13 cellular contexts compared by ENCODE assay signal in the genomic region with DNA sequence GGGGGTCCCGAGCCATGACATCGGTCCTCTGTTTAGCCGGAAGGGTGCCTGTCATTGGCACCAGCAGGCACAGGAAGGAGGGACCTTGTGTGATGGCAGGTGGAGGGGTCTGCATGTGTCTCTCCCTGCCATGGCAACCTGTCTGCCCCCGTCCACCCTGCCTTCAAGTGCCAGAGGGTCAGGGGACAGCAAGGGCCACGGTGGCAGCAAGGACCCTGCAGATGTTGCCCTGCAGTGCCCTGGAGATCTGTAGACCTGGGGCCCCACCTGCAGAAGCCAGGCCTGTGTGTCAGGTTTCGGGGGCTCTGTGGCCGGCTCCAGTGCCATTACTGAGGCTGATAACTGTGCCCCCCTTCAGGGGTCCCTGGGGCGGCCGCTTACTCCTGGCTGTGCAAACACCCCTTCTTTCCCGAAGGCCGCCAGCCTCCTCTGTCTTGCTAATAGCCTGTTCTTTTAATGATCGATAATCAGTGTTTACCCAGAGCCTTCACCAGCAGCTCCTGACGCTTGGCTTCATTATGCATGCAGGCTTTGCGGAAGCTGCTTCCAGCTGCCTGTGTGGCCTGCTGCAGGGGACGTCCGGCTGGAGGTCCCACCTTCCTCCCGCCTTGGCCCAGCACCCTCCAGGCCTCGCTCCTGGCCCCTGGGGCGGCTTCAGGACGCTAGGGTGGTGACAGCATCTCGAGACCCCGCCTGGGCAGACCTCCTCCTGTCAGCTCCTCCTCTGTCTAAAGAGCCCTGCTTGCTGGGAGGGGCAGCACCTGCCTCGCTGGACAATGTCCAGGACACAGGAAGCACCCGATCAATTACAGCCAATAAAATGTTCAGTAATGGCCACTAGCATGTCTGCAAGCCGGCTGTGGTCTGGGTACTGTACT.
DNase-seq lines count a peak whose midpoint lies in the region; ATAC-seq and TF ChIP-seq lines count a peak whose summit lies in the region.
"Had no signal": no experiment of that assay in that cellular context is flagged by ENCODE, and none has a peak within 500 bp of the region (broad histone marks: within the 10 kb centered on the region; RNA-seq: fewer than 3 reads in every experiment).

No MANE protein-coding gene starts in this region.

- H3K27ac ChIP-seq in HUES48 (ENCODE audit: low read depth, low read length) (peak overlapping the region; percentile 65), osteoblast (ENCODE audit: low read depth, low read length) (no peak overlapping the region)
- H3K27ac ChIP-seq: uterus had no signal

- H3K4me1 ChIP-seq in HUES48 (ENCODE audit: control insufficient read depth, insufficient read depth, low read length) (peaks cover 19% of the 10 kb centered on the region), osteoblast (ENCODE audit: insufficient read depth, low read length) (no peaks in the 10 kb centered on the region)
- H3K4me1 ChIP-seq: Caco-2, uterus had no signal

- peak; percentile 97 for DNase-seq in NCI-H748 (lab: John Stamatoyannopoulos, UW; ENCODE audit: unreplicated experiment)
- peak; percentile 5 for DNase-seq in left ventricle myocardium superior
- peak; percentile 53 for DNase-seq in osteoblast (ENCODE audit: insufficient read length, low spot score, missing footprints)
- DNase-seq in NAMALWA (ENCODE audit: low spot score) = no peak
- no peak for DNase-seq in AG08396 (ENCODE audit: low spot score)
- DNase-seq: activated CD4-positive, alpha-beta T cell treated with anti-CD3 and anti-CD28 coated beads, Interleukin-2, amount 50 U/mL, for 4 hours; activated naive CD4-positive, alpha-beta T cell treated with anti-CD3 and anti-CD28 coated beads for 36 hours; uterus had no signal

- no peaks in the 10 kb centered on the region for H3K79me2 ChIP-seq in osteoblast (ENCODE audit: insufficient read depth, low read length)

- ATAC-seq in left ventricle myocardium superior (no peak), GM19324 (IDR thresholded peaks at IDR 0.05; ENCODE audit: low FRiP score, unreplicated experiment) (no peak), GM19463 (IDR thresholded peaks at IDR 0.05; ENCODE audit: unreplicated experiment) (no peak)
- ATAC-seq: K562 had no signal

- no peak overlapping the region for H3K9ac ChIP-seq in HUES48 (ENCODE audit: low read depth, low read length)

- H3K4me2 ChIP-seq in osteoblast (ENCODE audit: insufficient read depth, low read length) = no peak overlapping the region

- intact Hi-C loops in left ventricle myocardium superior (cut with micrococcal nuclease) = no loop called here

- H4K20me1 ChIP-seq in osteoblast (ENCODE audit: insufficient read depth, low read length) = no peaks in the 10 kb centered on the region

- H3K27me3 ChIP-seq in HUES48 (ENCODE audit: control insufficient read depth, insufficient read depth, low read length) (no peaks in the 10 kb centered on the region), osteoblast (ENCODE audit: insufficient read depth, low read length) (no peaks in the 10 kb centered on the region)
- H3K27me3 ChIP-seq: uterus had no signal

- no peak overlapping the region for H3K4me3 ChIP-seq in HUES48 (ENCODE audit: low read depth, low read length)
- H3K4me3 ChIP-seq in osteoblast (ENCODE audit: insufficient read depth, low read length) = no peak overlapping the region
- H3K4me3 ChIP-seq: K562, uterus had no signal

- H3K36me3 ChIP-seq in HUES48 (ENCODE audit: control insufficient read depth, insufficient read depth, low read length) (no peaks in the 10 kb centered on the region), osteoblast (ENCODE audit: insufficient read depth, low read length) (no peaks in the 10 kb centered on the region)
- H3K36me3 ChIP-seq: uterus had no signal

- H3K9me3 ChIP-seq in HUES48 (ENCODE audit: control insufficient read depth, insufficient read depth, low read length) = no peaks in the 10 kb centered on the region
- no peaks in the 10 kb centered on the region for H3K9me3 ChIP-seq in osteoblast (ENCODE audit: low read depth, low read length)
- H3K9me3 ChIP-seq: Caco-2, uterus had no signal

- TF ChIP-seq CTCF in osteoblast (IDR thresholded peaks at IDR 0.05; ENCODE audit: extremely low read depth, low read depth, low read length) = no peak

- H2AFZ ChIP-seq in osteoblast (ENCODE audit: low read length) = no peak overlapping the region

Comparison
In these comparisons a context has a peak if more than half of its experiments do, and no peak if none do; other contexts are left out.
1. DNase-seq: peak in NCI-H748 (single experiment), left ventricle myocardium superior (single experiment) and osteoblast (single experiment); none in NAMALWA (single experiment) and AG08396 (single experiment).